14 cellular contexts compared by ENCODE assay signal in genomic region chr7:11332186-11332864, GRCh38.
DNase-seq lines count a peak whose midpoint lies in the region; ATAC-seq, FAIRE-seq and TF ChIP-seq lines count a peak whose summit lies in the region.
"Had no signal": no experiment of that assay in that cellular context is flagged by ENCODE, and none has a peak within 500 bp of the region (broad histone marks: within the 10 kb centered on the region; RNA-seq: fewer than 3 reads in every experiment).

No MANE protein-coding gene starts in this region.

- CTCF ChIA-PET in A673 (lab: Charles Lee), result no interaction called here

- H3K9me3 ChIP-seq in A673 (ENCODE audit: low read depth, low read length, poor library complexity, severe bottlenecking) (no peaks in the 10 kb centered on the region), pancreas (no peaks in the 10 kb centered on the region)

- no peak for FAIRE-seq in pancreas (lab: Jason Lieb, UNC)

- H3K4me1 ChIP-seq in A673 (ENCODE audit: insufficient read depth, low read length, poor library complexity, severe bottlenecking) (no peaks in the 10 kb centered on the region), pancreas (no peaks in the 10 kb centered on the region)

- H3K27ac ChIP-seq in A673 (ENCODE audit: low read depth, low read length, poor library complexity, severe bottlenecking) (no peak overlapping the region), pancreas (no peak overlapping the region)
- H3K27ac ChIP-seq: coronary artery had no signal

- H3K36me3 ChIP-seq in A673 (ENCODE audit: insufficient read depth, low read length, poor library complexity, severe bottlenecking) (no peaks in the 10 kb centered on the region), pancreas (no peaks in the 10 kb centered on the region)

- H3K27me3 ChIP-seq in A673 (replicated peaks; ENCODE audit: insufficient read depth, low read depth, low read length, poor library complexity) (no peaks in the 10 kb centered on the region), pancreas (no peaks in the 10 kb centered on the region)

- TF ChIP-seq POLR2A in GM18505 (IDR thresholded peaks at IDR 0.05; ENCODE audit: borderline replicate concordance, extremely low read depth, insufficient read depth, insufficient read length), result no peak

- WGBS in pancreas, 2 donors, result 78 to 79% methylated on average over 4 of the region's 4 CpGs

- TF ChIP-seq CTCF in A673 (conservative IDR thresholded peaks at IDR 0.05; ENCODE audit: low read depth, low read length) (no peak), pancreas (IDR thresholded peaks at IDR 0.05) (no peak)

- no peak overlapping the region for H3K4me3 ChIP-seq in A673 (ENCODE audit: low read depth, low read length, poor library complexity, severe bottlenecking)
- no peak overlapping the region for H3K4me3 ChIP-seq in pancreas
- H3K4me3 ChIP-seq: coronary artery had no signal

- DNase-seq in A673 (ENCODE audit: low spot score), result no peak
- DNase-seq in pancreas, result no peak
- DNase-seq in DMS53 treated with DMSO at 0.1 percent for 48 hours (lab: John Stamatoyannopoulos, UW; ENCODE audit: unreplicated experiment), result no peak
- DNase-seq in SK-N-DZ (ENCODE audit: low spot score), result no peak
- DNase-seq: activated naive CD4-positive, alpha-beta T cell treated with anti-CD3 and anti-CD28 coated beads, Interleukin-2, amount 50 U/mL, for 16 hours; CD4-positive, CD25-positive, alpha-beta regulatory T cell; foreskin fibroblast; RPMI8226; stimulated activated CD4-positive, alpha-beta T cell treated with anti-CD3 and anti-CD28 coated beads, Interleukin-2, amount 100 ng/mL, for 24 hours had no signal

- intact Hi-C loops in A673 (cut with micrococcal nuclease; ENCODE audit: unreplicated experiment) (no loop called here), pancreas (cut with DNase I) (no loop called here)

- ATAC-seq in GM18505 (IDR thresholded peaks at IDR 0.05; ENCODE audit: unreplicated experiment) (peak; percentile 96), GM19395 (IDR thresholded peaks at IDR 0.05; ENCODE audit: unreplicated experiment) (peak; percentile 97), HG02798 (IDR thresholded peaks at IDR 0.05; ENCODE audit: poor library complexity, unreplicated experiment) (peak; percentile 95), HG03469 (IDR thresholded peaks at IDR 0.05; ENCODE audit: unreplicated experiment) (peak; percentile 74), pancreas (no peak)

- no TSS peak for BruUV-seq in A673 (replicated peaks; lab: Mats Ljungman, UMichigan)

- POLR2A ChIA-PET in A673 (lab: Charles Lee; ENCODE audit: low non-redundant PET), result no interaction called here

Comparison
In these comparisons a context has a peak if more than half of its experiments do, and no peak if none do; other contexts are left out.
1. ATAC-seq: peak in GM18505 (single experiment), GM19395 (single experiment), HG02798 (single experiment) and HG03469 (single experiment); none in pancreas (0 of 4).